In the genomic region with DNA sequence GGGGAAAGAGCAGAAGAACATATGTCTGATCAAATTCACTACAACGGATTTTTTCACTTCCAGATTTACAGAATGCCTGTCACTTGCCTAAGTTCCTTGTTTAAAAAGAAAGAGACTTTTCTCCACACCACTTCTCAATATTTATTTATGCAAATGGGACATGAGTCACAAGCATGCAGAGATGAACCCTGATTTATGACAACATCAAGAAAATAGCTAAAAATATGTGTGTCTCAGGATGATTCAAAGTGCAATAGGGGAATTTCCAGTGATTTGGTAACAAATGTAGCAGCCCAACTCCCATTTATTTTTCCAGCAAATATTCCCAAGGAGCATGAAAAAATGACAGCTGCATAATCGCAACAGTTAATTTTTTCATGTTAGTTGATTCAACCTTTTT, we compare ENCODE assay signal across 12 cellular contexts.
DNase-seq lines count a peak whose midpoint lies in the region; ATAC-seq, FAIRE-seq and TF ChIP-seq lines count a peak whose summit lies in the region.
"Had no signal": no experiment of that assay in that cellular context is flagged by ENCODE, and none has a peak within 500 bp of the region (broad histone marks: within the 10 kb centered on the region; RNA-seq: fewer than 3 reads in every experiment).

No MANE protein-coding gene starts in this region.

- H3K4me1 Mint-ChIP-seq in CD4-positive, alpha-beta memory T cell, result no peaks in the 10 kb centered on the region
- H3K4me1 Mint-ChIP-seq: naive B cell, T-cell had no signal

- H3K4me3 Mint-ChIP-seq in CD4-positive, alpha-beta memory T cell, result no peak overlapping the region
- H3K4me3 Mint-ChIP-seq: naive B cell, T-cell had no signal

- peak overlapping the region; percentile 57 for H3K27ac ChIP-seq in brain microvascular endothelial cell
- no peak overlapping the region for H3K27ac ChIP-seq in CD4-positive, alpha-beta memory T cell (ENCODE audit: low read depth, low read length)

- no peaks in the 10 kb centered on the region for H3K36me3 Mint-ChIP-seq in CD4-positive, alpha-beta memory T cell
- H3K36me3 Mint-ChIP-seq: naive B cell, T-cell had no signal

- H3K4me3 ChIP-seq in brain microvascular endothelial cell (ENCODE audit: low read depth, low read length), result no peak overlapping the region
- no peak overlapping the region for H3K4me3 ChIP-seq in kidney epithelial cell (ENCODE audit: low read depth, low read length)
- no peak overlapping the region for H3K4me3 ChIP-seq in CD4-positive, alpha-beta memory T cell (ENCODE audit: low read length in 2 of 2)

- H3K9me3 ChIP-seq in CD4-positive, alpha-beta memory T cell (ENCODE audit: control insufficient read depth in 1 of 2, low read length in 2 of 2), result no peaks in the 10 kb centered on the region

- POLR2A ChIA-PET in CD4-positive, alpha-beta memory T cell (lab: Charles Lee; ENCODE audit: partially characterized antibody), result no interaction called here

- H3K27me3 ChIP-seq in brain microvascular endothelial cell (replicated peaks) (no peaks in the 10 kb centered on the region), kidney epithelial cell (ENCODE audit: control insufficient read depth, insufficient read depth, low read length) (no peaks in the 10 kb centered on the region)
- no peaks in the 10 kb centered on the region for H3K27me3 ChIP-seq in CD4-positive, alpha-beta memory T cell (ENCODE audit: insufficient read depth, low read length)

- CTCF ChIA-PET in CD4-positive, alpha-beta memory T cell (lab: Charles Lee; ENCODE audit: partially characterized antibody), result no interaction called here

- peak; percentile 76 for DNase-seq in AG08395 (ENCODE audit: low spot score)
- peak; percentile 83 for DNase-seq in HTR-8/SVneo (ENCODE audit: insufficient read length, low spot score)
- peak; percentile 77 for DNase-seq in brain microvascular endothelial cell
- DNase-seq in kidney epithelial cell (ENCODE audit: low read depth), result peak; percentile 55
- DNase-seq in NCI-H510A (lab: John Stamatoyannopoulos, UW), result no peak
- no peak for DNase-seq in CD4-positive, alpha-beta memory T cell
- DNase-seq: anterior cingulate cortex, head of caudate nucleus, naive B cell, T-cell had no signal

- no peaks in the 10 kb centered on the region for H3K36me3 ChIP-seq in brain microvascular endothelial cell (replicated peaks)
- H3K36me3 ChIP-seq in kidney epithelial cell (ENCODE audit: control insufficient read depth, insufficient read depth, low read length), result no peaks in the 10 kb centered on the region
- H3K36me3 ChIP-seq in CD4-positive, alpha-beta memory T cell (ENCODE audit: insufficient read depth, low read length), result no peaks in the 10 kb centered on the region

- FAIRE-seq in HTR-8/SVneo (lab: Jason Lieb, UNC), result no peak

- no peak for TF ChIP-seq CTCF in brain microvascular endothelial cell (IDR thresholded peaks at IDR 0.05; ENCODE audit: low read depth, low read length, missing control alignments)
- no peak for TF ChIP-seq CTCF in kidney epithelial cell (IDR thresholded peaks at IDR 0.05; ENCODE audit: insufficient read depth, low read length, poor library complexity, severe bottlenecking)

- intact Hi-C loops in CD4-positive, alpha-beta memory T cell (cut with micrococcal nuclease), result no loop called here

- H3K9me3 Mint-ChIP-seq in CD4-positive, alpha-beta memory T cell, result peaks cover 0 to 19% (median 5%) of the 10 kb centered on the region in 8 donors

- no peak overlapping the region for H3K27ac Mint-ChIP-seq in CD4-positive, alpha-beta memory T cell
- H3K27ac Mint-ChIP-seq: naive B cell, T-cell had no signal

- ATAC-seq in HG03135 (IDR thresholded peaks at IDR 0.05; ENCODE audit: unreplicated experiment), result no peak
- no peak for ATAC-seq in HG03175 (IDR thresholded peaks at IDR 0.05; ENCODE audit: unreplicated experiment)
- ATAC-seq: T-cell had no signal

- no peaks in the 10 kb centered on the region for H3K4me1 ChIP-seq in CD4-positive, alpha-beta memory T cell (ENCODE audit: insufficient read depth, low read length)

- H3K27me3 Mint-ChIP-seq in CD4-positive, alpha-beta memory T cell, result no peaks in the 10 kb centered on the region
- H3K27me3 Mint-ChIP-seq: naive B cell, T-cell had no signal

- in situ Hi-C loops in brain microvascular endothelial cell (cut with HindIII; ENCODE audit: low pct_ligation_motif_present, low sequenced_read_pairs), result no loop called here

Comparison
In these comparisons a context has a peak if more than half of its experiments do, and no peak if none do; other contexts are left out.
1. DNase-seq: peak in AG08395 (single experiment), HTR-8/SVneo (single experiment), brain microvascular endothelial cell (single experiment) and kidney epithelial cell (single experiment); none in NCI-H510A (single experiment) and CD4-positive, alpha-beta memory T cell (0 of 5).